1 cellular context compared by ENCODE assay signal in genomic region chr17:64508683-64509082, GRCh38.
TF ChIP-seq lines count a peak whose summit lies in the region.

No MANE protein-coding gene starts in this region.

TF ChIP-seq in IMR-90, 13 proteins besides CTCF, POLR2A, EP300 and RAD21:
- TF ChIP-seq NFE2L2 (IDR thresholded peaks at IDR 0.05; ENCODE audit: low read depth, low read length), result no peak
- no peak for TF ChIP-seq BHLHE40 (IDR thresholded peaks at IDR 0.05; ENCODE audit: low read depth, low read length)
- TF ChIP-seq USF2 (IDR thresholded peaks at IDR 0.05; ENCODE audit: low read depth, low read length), result no peak
